ENCODE assay signal across 8 cellular contexts in genomic region chr3:143002727-143003126, GRCh38. TPM values are rescaled to one million over a fixed set of nuclear protein-coding genes. Genes with fewer than 3 reads are reported as not detected.
DNase-seq lines count a peak whose midpoint lies in the region.

No MANE protein-coding gene starts in this region.

- peaks cover 4% of the 10 kb centered on the region for H3K36me3 Mint-ChIP-seq in T-helper 1 cell treated with Interleukin-12 subunit alpha and Interleukin-12 subunit beta and Interleukin-4 antibody, amounts not matched to agents 30 μg/mL and 1 μg/mL, for 36 hours (ENCODE audit: low read depth)
- peaks cover 9% of the 10 kb centered on the region for H3K36me3 Mint-ChIP-seq in activated CD4-positive, alpha-beta memory T cell treated with anti-CD3 and anti-CD28 coated beads, Interleukin-2, amount 10 ng/mL, durations not matched to agents 7 days and 5 days (ENCODE audit: low read depth)

- POLR2A ChIA-PET in activated CD4-positive, alpha-beta memory T cell treated with anti-CD3 and anti-CD28 coated beads, Interleukin-2, amount 10 ng/mL, durations not matched to agents 7 days and 5 days (lab: Charles Lee): interaction anchor here (0.9 to 4.5 kb wide), 13 partner anchors 10 to 969 kb away, joined by 3 to 97 read pairs (median 11); partner anchors contain the start of genes ATR, CHST2, DIPK2A and SLC9A9

- H3K27me3 Mint-ChIP-seq in T-helper 1 cell treated with Interleukin-12 subunit alpha and Interleukin-12 subunit beta and Interleukin-4 antibody, amounts not matched to agents 30 μg/mL and 1 μg/mL, for 36 hours (ENCODE audit: low read depth): peaks cover 6% of the 10 kb centered on the region
- H3K27me3 Mint-ChIP-seq in activated CD4-positive, alpha-beta memory T cell treated with anti-CD3 and anti-CD28 coated beads, Interleukin-2, amount 10 ng/mL, durations not matched to agents 7 days and 5 days: no peaks in the 10 kb centered on the region

- H3K9me3 ChIP-seq in iPS-15b (ENCODE audit: control insufficient read depth, insufficient read depth, low read length) (no peaks in the 10 kb centered on the region), stomach smooth muscle (ENCODE audit: control insufficient read depth in 2 of 2, low read length in 2 of 2) (no peaks in the 10 kb centered on the region)

- H3K9ac ChIP-seq in iPS-15b (ENCODE audit: low read depth, low read length) (peak overlapping the region; percentile 92), stomach smooth muscle (ENCODE audit: low read length in 2 of 2) (peak overlapping the region; percentile 97 to 99)

- H3K27me3 ChIP-seq in iPS-15b (ENCODE audit: control insufficient read depth, insufficient read depth, low read length) (no peaks in the 10 kb centered on the region), stomach smooth muscle (ENCODE audit: control insufficient read depth in 1 of 2, insufficient read depth in 2 of 2, low read length in 2 of 2) (no peaks in the 10 kb centered on the region)

- H3K9me3 Mint-ChIP-seq in T-helper 1 cell treated with Interleukin-12 subunit alpha and Interleukin-12 subunit beta and Interleukin-4 antibody, amounts not matched to agents 30 μg/mL and 1 μg/mL, for 36 hours: no peaks in the 10 kb centered on the region
- H3K9me3 Mint-ChIP-seq in activated CD4-positive, alpha-beta memory T cell treated with anti-CD3 and anti-CD28 coated beads, Interleukin-2, amount 10 ng/mL, durations not matched to agents 7 days and 5 days: no peaks in the 10 kb centered on the region

- H3K4me1 Mint-ChIP-seq in T-helper 1 cell treated with Interleukin-12 subunit alpha and Interleukin-12 subunit beta and Interleukin-4 antibody, amounts not matched to agents 30 μg/mL and 1 μg/mL, for 36 hours (ENCODE audit: low read depth): peaks cover 37% of the 10 kb centered on the region
- H3K4me1 Mint-ChIP-seq in activated CD4-positive, alpha-beta memory T cell treated with anti-CD3 and anti-CD28 coated beads, Interleukin-2, amount 10 ng/mL, durations not matched to agents 7 days and 5 days: peaks cover 53% of the 10 kb centered on the region

- no peaks in the 10 kb centered on the region for H3K36me3 ChIP-seq in iPS-15b (ENCODE audit: control insufficient read depth, insufficient read depth, low read length)
- no peaks in the 10 kb centered on the region for H3K36me3 ChIP-seq in stomach smooth muscle (ENCODE audit: control insufficient read depth in 2 of 2, insufficient read depth in 2 of 2, low read length in 2 of 2)

- peak overlapping the region; percentile 95 for H3K4me3 Mint-ChIP-seq in T-helper 1 cell treated with Interleukin-12 subunit alpha and Interleukin-12 subunit beta and Interleukin-4 antibody, amounts not matched to agents 30 μg/mL and 1 μg/mL, for 36 hours
- peak overlapping the region; percentile 96 for H3K4me3 Mint-ChIP-seq in activated CD4-positive, alpha-beta memory T cell treated with anti-CD3 and anti-CD28 coated beads, Interleukin-2, amount 10 ng/mL, durations not matched to agents 7 days and 5 days

- DNase-seq in T-helper 1 cell: no peak
- DNase-seq in activated CD4-positive, alpha-beta memory T cell treated with anti-CD3 and anti-CD28 coated beads, Interleukin-2, amount 10 ng/mL, durations not matched to agents 7 days and 5 days: no peak
- no peak for DNase-seq in stimulated activated CD4-positive, alpha-beta T cell treated with anti-CD3 and anti-CD28 coated beads, Interleukin-12 subunit alpha, Interleukin-12 subunit beta, amount 100 ng/mL, for 4 hours
- no peak for DNase-seq in stimulated activated CD4-positive, alpha-beta T cell treated with anti-CD3 and anti-CD28 coated beads, Interleukin-15, amount 100 ng/mL, for 24 hours
- no peak for DNase-seq in HPDE6-E6E7 (ENCODE audit: extremely low spot score)

- peak overlapping the region; percentile 98 for H3K27ac Mint-ChIP-seq in T-helper 1 cell treated with Interleukin-12 subunit alpha and Interleukin-12 subunit beta and Interleukin-4 antibody, amounts not matched to agents 30 μg/mL and 1 μg/mL, for 36 hours
- H3K27ac Mint-ChIP-seq in activated CD4-positive, alpha-beta memory T cell treated with anti-CD3 and anti-CD28 coated beads, Interleukin-2, amount 10 ng/mL, durations not matched to agents 7 days and 5 days: peak overlapping the region; percentile 96

- CTCF ChIA-PET in activated CD4-positive, alpha-beta memory T cell treated with anti-CD3 and anti-CD28 coated beads, Interleukin-2, amount 10 ng/mL, durations not matched to agents 7 days and 5 days (lab: Charles Lee): interaction anchor here (1.3 to 3.8 kb wide), 5 partner anchors 11 to 969 kb away, joined by 3 to 49 read pairs (median 7); partner anchors contain the start of gene DIPK2A

- H3K27ac ChIP-seq in stomach smooth muscle (ENCODE audit: low read length): no peak overlapping the region

- peak overlapping the region; percentile 69 for H3K4me3 ChIP-seq in iPS-15b (ENCODE audit: low read depth, low read length)
- H3K4me3 ChIP-seq in stomach smooth muscle (ENCODE audit: low read length in 2 of 2): peak overlapping the region; percentile 98 to 99

- H3K4me1 ChIP-seq in iPS-15b (ENCODE audit: control insufficient read depth, insufficient read depth, low read length): peaks cover 2% of the 10 kb centered on the region
- peaks cover 17% of the 10 kb centered on the region for H3K4me1 ChIP-seq in stomach smooth muscle (ENCODE audit: control insufficient read depth, insufficient read depth, low read length)

RNA-seq across cellular contexts. Expression of gene U2SURP, which starts 1.4 kb away (rescaled TPM):
- 100 to 1,000 TPM; 106 to 120 TPM for total RNA-seq in activated CD4-positive, alpha-beta memory T cell treated with anti-CD3 and anti-CD28 coated beads, Interleukin-2, amount 10 ng/mL, durations not matched to agents 7 days and 5 days

RNA-seq across cellular contexts. Expression of gene PAQR9, which starts 39.3 kb away (rescaled TPM):
- not detected for total RNA-seq in activated CD4-positive, alpha-beta memory T cell treated with anti-CD3 and anti-CD28 coated beads, Interleukin-2, amount 10 ng/mL, durations not matched to agents 7 days and 5 days
